ENCODE assay signal across 15 cellular contexts in the genomic region with DNA sequence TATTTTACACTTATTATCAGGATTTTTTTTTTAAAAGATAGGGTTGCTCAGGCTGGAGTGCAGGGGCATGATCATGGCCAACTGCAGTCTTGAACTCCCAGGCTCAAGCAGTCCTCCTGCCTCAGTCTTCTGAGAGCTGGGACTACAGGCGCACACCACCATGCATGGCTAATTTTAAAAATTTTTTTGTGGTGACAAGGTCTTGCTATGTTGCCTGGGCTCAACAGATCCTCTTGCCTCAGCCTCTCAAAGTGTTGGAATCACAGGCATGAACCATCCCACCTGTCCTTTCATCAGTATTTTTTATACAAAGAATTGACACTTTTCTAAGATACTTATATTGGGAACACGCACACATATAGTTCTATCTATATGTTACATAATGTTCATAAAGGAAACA.
DNase-seq lines count a peak whose midpoint lies in the region; ATAC-seq and TF ChIP-seq lines count a peak whose summit lies in the region.
"Had no signal": no experiment of that assay in that cellular context is flagged by ENCODE, and none has a peak within 500 bp of the region (broad histone marks: within the 10 kb centered on the region; RNA-seq: fewer than 3 reads in every experiment).

No MANE protein-coding gene starts in this region.

- DNase-seq in CD8-positive, alpha-beta T cell = no peak
- DNase-seq in activated naive CD8-positive, alpha-beta T cell treated with anti-CD3 and anti-CD28 coated beads for 36 hours = no peak
- no peak for DNase-seq in natural killer cell
- DNase-seq in COLO668 (lab: John Stamatoyannopoulos, UW; ENCODE audit: unreplicated experiment) = no peak
- no peak for DNase-seq in NCI-H1436 (lab: John Stamatoyannopoulos, UW)
- no peak for DNase-seq in sciatic nerve (ENCODE audit: low spot score)
- DNase-seq in endodermal cell = no peak
- DNase-seq: DND-41; KG1; NCI-H524 treated with DMSO at 0.1 percent for 48 hours; stimulated activated naive CD4-positive, alpha-beta T cell treated with Interleukin-2 at 50 U/mL for 16 hours had no signal

- POLR2A ChIA-PET in CD8-positive, alpha-beta T cell (lab: Charles Lee) = interaction anchor here (1.3 to 9.8 kb wide), 6 partner anchors 9 to 79 kb away, joined by 3 to 64 read pairs (median 4); no protein-coding TSS in a partner anchor

- no peak for ATAC-seq in CD8-positive, alpha-beta T cell
- no peak for ATAC-seq in natural killer cell
- ATAC-seq in sciatic nerve = no peak
- ATAC-seq: Panc1 had no signal

- H3K4me1 Mint-ChIP-seq in CD8-positive, alpha-beta T cell (ENCODE audit: low read depth) = peaks cover 98% of the 10 kb centered on the region
- peaks cover 95% of the 10 kb centered on the region for H3K4me1 Mint-ChIP-seq in activated naive CD8-positive, alpha-beta T cell treated with anti-CD3 and anti-CD28 coated beads for 36 hours
- H3K4me1 Mint-ChIP-seq in natural killer cell = peaks cover 91 to 94% of the 10 kb centered on the region in 2 donors
- H3K4me1 Mint-ChIP-seq in endodermal cell = peaks cover 67% of the 10 kb centered on the region

- CTCF ChIA-PET in CD8-positive, alpha-beta T cell (lab: Charles Lee) = interaction anchor here (0.7 to 5.3 kb wide), 4 partner anchors 9 to 26 kb away, joined by 4 to 25 read pairs (median 5); no protein-coding TSS in a partner anchor

- H3K27me3 Mint-ChIP-seq in CD8-positive, alpha-beta T cell (ENCODE audit: low read depth) = no peaks in the 10 kb centered on the region
- H3K27me3 Mint-ChIP-seq in activated naive CD8-positive, alpha-beta T cell treated with anti-CD3 and anti-CD28 coated beads for 36 hours = no peaks in the 10 kb centered on the region
- H3K27me3 Mint-ChIP-seq in natural killer cell (ENCODE audit: low read depth in 2 of 2) (no peaks in the 10 kb centered on the region), endodermal cell (ENCODE audit: insufficient read depth) (peaks cover 2% of the 10 kb centered on the region)

- intact Hi-C loops in CD8-positive, alpha-beta T cell (cut with DNase I, micrococcal nuclease) = loop anchor here in 1 of 2 experiments (2.0 kb wide), 2 partner anchors 16 to 40 kb away; no protein-coding TSS in a partner anchor
- intact Hi-C loops in natural killer cell (cut with micrococcal nuclease) (no loop called here), sciatic nerve (cut with DNase I) (no loop called here)

- H3K9ac ChIP-seq in endodermal cell (ENCODE audit: extremely low read depth, low read length, poor library complexity, severe bottlenecking) = no peak overlapping the region
- H3K9ac ChIP-seq: BLaER1 had no signal

- WGBS in endodermal cell (ENCODE audit: insufficient coverage in 1 of 2, insufficient read length in 1 of 2), 2 experiments = 92 to 100% methylated on average over 1 of the region's 2 CpGs

- H3K27ac Mint-ChIP-seq in CD8-positive, alpha-beta T cell = peak overlapping the region; percentile 92
- peak overlapping the region; percentile 66 for H3K27ac Mint-ChIP-seq in activated naive CD8-positive, alpha-beta T cell treated with anti-CD3 and anti-CD28 coated beads for 36 hours
- H3K27ac Mint-ChIP-seq in natural killer cell (peak overlapping the region; percentile 99), endodermal cell (no peak overlapping the region)

- no peaks in the 10 kb centered on the region for H3K9me3 Mint-ChIP-seq in CD8-positive, alpha-beta T cell
- H3K9me3 Mint-ChIP-seq in activated naive CD8-positive, alpha-beta T cell treated with anti-CD3 and anti-CD28 coated beads for 36 hours = peaks cover under 1% of the 10 kb centered on the region
- H3K9me3 Mint-ChIP-seq in natural killer cell (no peaks in the 10 kb centered on the region), endodermal cell (no peaks in the 10 kb centered on the region)

- peak overlapping the region; percentile 71 for H3K4me3 Mint-ChIP-seq in CD8-positive, alpha-beta T cell
- no peak overlapping the region for H3K4me3 Mint-ChIP-seq in activated naive CD8-positive, alpha-beta T cell treated with anti-CD3 and anti-CD28 coated beads for 36 hours
- H3K4me3 Mint-ChIP-seq in natural killer cell (peak overlapping the region; percentile 92), endodermal cell (no peak overlapping the region)
- H3K4me3 Mint-ChIP-seq: mesothelial cell of epicardium had no signal

- H3K4me1 ChIP-seq in CD8-positive, alpha-beta T cell (ENCODE audit: insufficient read depth, low read length) = peaks cover 91% of the 10 kb centered on the region
- peaks cover 7% of the 10 kb centered on the region for H3K4me1 ChIP-seq in endodermal cell (ENCODE audit: control insufficient read depth, insufficient read depth, low read length)

- H3K27ac ChIP-seq in CD8-positive, alpha-beta T cell (ENCODE audit: low read depth, low read length) = peak overlapping the region; percentile 15
- H3K27ac ChIP-seq in KOPT-K1 (ENCODE audit: low read depth, low read length, poor library complexity, severe bottlenecking) = peak overlapping the region; percentile 56
- H3K27ac ChIP-seq in endodermal cell (ENCODE audit: low read depth, low read length) = no peak overlapping the region
- H3K27ac ChIP-seq: BLaER1 had no signal

- TF ChIP-seq CTCF in CD8-positive, alpha-beta T cell (IDR thresholded peaks at IDR 0.05) = no peak
- TF ChIP-seq CTCF in natural killer cell (IDR thresholded peaks at IDR 0.05) = no peak
- TF ChIP-seq CTCF in endodermal cell (conservative IDR thresholded peaks at IDR 0.05) = no peak

- H3K27me3 ChIP-seq in CD8-positive, alpha-beta T cell (ENCODE audit: insufficient read depth, low read length) = no peaks in the 10 kb centered on the region
- H3K27me3 ChIP-seq in endodermal cell (ENCODE audit: control insufficient read depth, insufficient read depth, low read length, poor library complexity, severe bottlenecking) = no peaks in the 10 kb centered on the region
- H3K27me3 ChIP-seq: BLaER1 had no signal

- no peaks in the 10 kb centered on the region for H3K9me3 ChIP-seq in CD8-positive, alpha-beta T cell (ENCODE audit: low read length)
- H3K9me3 ChIP-seq in KOPT-K1 (ENCODE audit: insufficient read depth, low read length, poor library complexity, severe bottlenecking) (no peaks in the 10 kb centered on the region), endodermal cell (ENCODE audit: control insufficient read depth, low read length) (no peaks in the 10 kb centered on the region)
- H3K9me3 ChIP-seq: BLaER1 had no signal

- no peaks in the 10 kb centered on the region for H3K36me3 ChIP-seq in CD8-positive, alpha-beta T cell (ENCODE audit: insufficient read depth, low read length)
- H3K36me3 ChIP-seq in KOPT-K1 (ENCODE audit: insufficient read depth, low read length) = no peaks in the 10 kb centered on the region; the same call in 1 of the 2 replicates
- no peaks in the 10 kb centered on the region for H3K36me3 ChIP-seq in endodermal cell (ENCODE audit: control insufficient read depth, insufficient read depth, low read length)

- H3K36me3 Mint-ChIP-seq in CD8-positive, alpha-beta T cell = peaks cover 29% of the 10 kb centered on the region
- peaks cover 43% of the 10 kb centered on the region for H3K36me3 Mint-ChIP-seq in activated naive CD8-positive, alpha-beta T cell treated with anti-CD3 and anti-CD28 coated beads for 36 hours
- H3K36me3 Mint-ChIP-seq in natural killer cell (peaks cover 18% of the 10 kb centered on the region), endodermal cell (ENCODE audit: low read depth) (peaks cover 7% of the 10 kb centered on the region)

- H3K4me3 ChIP-seq in CD8-positive, alpha-beta T cell (ENCODE audit: low read depth, low read length) = no peak overlapping the region
- no peak overlapping the region for H3K4me3 ChIP-seq in endodermal cell (ENCODE audit: low read length)
- H3K4me3 ChIP-seq: BLaER1 had no signal

Comparison
In these comparisons a context has a peak if more than half of its experiments do, and no peak if none do; other contexts are left out.
1. H3K4me3 Mint-ChIP-seq: peak in CD8-positive, alpha-beta T cell (single experiment) and natural killer cell (single experiment); none in activated naive CD8-positive, alpha-beta T cell treated with anti-CD3 and anti-CD28 coated beads for 36 hours (single experiment) and endodermal cell (single experiment).